17 cellular contexts compared by ENCODE assay signal in the genomic region with DNA sequence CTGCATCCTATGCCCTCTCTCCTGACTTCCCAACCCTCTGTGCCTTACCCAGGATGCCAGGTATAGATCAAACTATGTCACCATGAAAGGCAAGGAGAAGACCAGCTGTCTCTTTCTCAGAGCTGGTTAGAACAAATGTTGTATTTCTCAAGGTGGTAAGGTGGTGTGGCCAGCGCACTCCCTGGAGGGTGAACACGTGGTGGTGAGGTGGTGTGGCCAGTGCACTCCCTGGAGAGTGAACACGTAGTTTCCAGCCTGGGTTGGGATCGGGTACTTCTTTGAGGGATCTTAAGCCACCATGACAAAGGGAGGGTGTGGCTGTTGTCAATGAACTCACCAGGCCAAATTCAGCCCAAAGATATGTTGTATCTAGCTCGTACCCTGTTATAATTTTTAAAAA.
"Had no signal": no experiment of that assay in that cellular context is flagged by ENCODE, and none has a peak within 500 bp of the region (broad histone marks: within the 10 kb centered on the region; RNA-seq: fewer than 3 reads in every experiment).

No MANE protein-coding gene starts in this region.

- H3K36me3 ChIP-seq: gastrocnemius medialis had no signal

- H3K27ac Mint-ChIP-seq: dendritic cell treated with granulocyte-macrophage colony-stimulating factor and Interleukin-4, amounts not matched to agents 40 ng/mL and 50 ng/mL, for 4 days; effector memory CD8-positive, alpha-beta T cell; memory B cell; naive B cell; type B pancreatic cell had no signal

- H3K4me1 ChIP-seq: gastrocnemius medialis, lower lobe of right lung had no signal

- H3K4me3 ChIP-seq: gastrocnemius medialis, heart right ventricle, left ventricle myocardium inferior, lower lobe of right lung had no signal

- H3K4me1 Mint-ChIP-seq: memory B cell, naive B cell had no signal

- H3K9me3 Mint-ChIP-seq: dendritic cell treated with granulocyte-macrophage colony-stimulating factor and Interleukin-4, amounts not matched to agents 40 ng/mL and 50 ng/mL, for 4 days; effector memory CD8-positive, alpha-beta T cell; memory B cell; naive B cell; type B pancreatic cell had no signal

- H3K9me3 ChIP-seq: gastrocnemius medialis, heart right ventricle, left ventricle myocardium inferior, lower lobe of right lung, neutrophil had no signal

- H3K4me3 Mint-ChIP-seq: dendritic cell treated with granulocyte-macrophage colony-stimulating factor and Interleukin-4, amounts not matched to agents 40 ng/mL and 50 ng/mL, for 4 days; effector memory CD8-positive, alpha-beta T cell; memory B cell; naive B cell; type B pancreatic cell had no signal

- DNase-seq: cerebellar nuclear complex; effector memory CD8-positive, alpha-beta T cell; gastrocnemius medialis; heart right ventricle; kidney; left cardiac atrium; left ventricle myocardium inferior; lower lobe of right lung; midbrain; naive B cell; small intestine; stimulated activated CD4-positive, alpha-beta T cell treated with anti-CD3 and anti-CD28 coated beads, Interleukin-12 subunit alpha, Interleukin-12 subunit beta, amount 100 ng/mL, for 4 hours; stimulated activated naive CD4-positive, alpha-beta T cell treated with Interleukin-2 at 50 U/mL for 16 hours had no signal

- H3K27me3 Mint-ChIP-seq: dendritic cell treated with granulocyte-macrophage colony-stimulating factor and Interleukin-4, amounts not matched to agents 40 ng/mL and 50 ng/mL, for 4 days; effector memory CD8-positive, alpha-beta T cell; memory B cell; naive B cell; type B pancreatic cell had no signal

- H3K27me3 ChIP-seq: gastrocnemius medialis, heart right ventricle, neutrophil had no signal

- H3K27ac ChIP-seq: gastrocnemius medialis, heart right ventricle, left ventricle myocardium inferior, lower lobe of right lung, neutrophil had no signal
